In the genomic region with DNA sequence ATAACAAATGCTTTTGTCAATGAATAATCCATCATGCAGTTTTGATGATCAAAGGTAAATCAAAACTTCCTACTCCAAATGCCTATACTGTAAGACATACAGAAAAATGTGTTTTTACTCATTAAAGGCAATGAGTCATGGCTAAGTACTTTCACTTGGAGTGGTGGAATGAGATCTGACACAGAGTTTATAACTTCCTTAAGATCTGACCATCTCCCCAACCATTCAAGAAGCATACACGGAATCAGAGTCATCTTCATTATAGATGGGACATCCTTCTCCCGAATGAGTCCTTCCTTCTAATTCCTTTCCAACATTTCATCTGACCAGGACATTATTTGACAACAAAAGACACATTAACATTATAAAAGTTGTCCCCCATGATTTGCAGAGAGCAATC, we compare ENCODE assay signal across 12 cellular contexts. TPM values are rescaled to one million over a fixed set of nuclear protein-coding genes. Genes with fewer than 3 reads are reported as not detected.
DNase-seq lines count a peak whose midpoint lies in the region; ATAC-seq, FAIRE-seq and TF ChIP-seq lines count a peak whose summit lies in the region.
"Not testable (repeated sequence)": the region's sequence is repeated elsewhere in the genome, so short reads cannot be mapped to it uniquely, and the experiment has no call there.
"Had no signal": no experiment of that assay in that cellular context is flagged by ENCODE, and none has a peak within 500 bp of the region (broad histone marks: within the 10 kb centered on the region; RNA-seq: fewer than 3 reads in every experiment).

No MANE protein-coding gene starts in this region.

- H3K27ac ChIP-seq in A673 (ENCODE audit: low read depth, low read length, poor library complexity, severe bottlenecking); keratinocyte (ENCODE audit: control insufficient read depth, insufficient read depth, low read length); smooth muscle cell (ENCODE audit: low read depth): not testable (repeated sequence)

- CTCF ChIA-PET in A673 (lab: Charles Lee), result not testable (repeated sequence)

- not testable (repeated sequence) for H3K9ac ChIP-seq in keratinocyte (ENCODE audit: control insufficient read depth, extremely low read depth, insufficient read depth, low read length); smooth muscle cell (ENCODE audit: low read depth)

- H2AFZ ChIP-seq in keratinocyte (ENCODE audit: control insufficient read depth, low read length); smooth muscle cell (ENCODE audit: low read depth): not testable (repeated sequence)

- not testable (repeated sequence) for H3K9me1 ChIP-seq in keratinocyte (ENCODE audit: control insufficient read depth, extremely low read depth, insufficient read depth, low read length)

- H4K20me1 ChIP-seq in keratinocyte (ENCODE audit: control insufficient read depth, extremely low read depth, insufficient read depth, low read length); smooth muscle cell (ENCODE audit: low read depth): not testable (repeated sequence)

- H3K36me3 ChIP-seq in A673 (ENCODE audit: insufficient read depth, low read length, poor library complexity, severe bottlenecking); keratinocyte (ENCODE audit: control insufficient read depth in 2 of 2, extremely low read depth in 1 of 2, insufficient read depth in 2 of 2, low read length in 2 of 2); smooth muscle cell (ENCODE audit: low read depth): not testable (repeated sequence)

- H3K4me1 Mint-ChIP-seq in activated T-helper 17 cell treated with anti-CD3 and anti-CD28 coated beads, Interleukin-2, amount 50 U/mL, for 72 hours, result not testable (repeated sequence)

- H3K4me3 Mint-ChIP-seq in activated T-helper 17 cell treated with anti-CD3 and anti-CD28 coated beads, Interleukin-2, amount 50 U/mL, for 72 hours, result not testable (repeated sequence)

- dilution Hi-C loops in keratinocyte (cut with MboI; ENCODE audit: extremely low pct_ligation_motif_present, low sequenced_read_pairs), result not testable (repeated sequence)

- FAIRE-seq in HTR-8/SVneo (lab: Jason Lieb, UNC) (peak; percentile 95), RCC 7860 (lab: Jason Lieb, UNC) (peak; percentile 95), keratinocyte (lab: Jason Lieb, UNC) (peak; percentile 100)

- POLR2A ChIA-PET in A673 (lab: Charles Lee; ENCODE audit: low non-redundant PET), result not testable (repeated sequence)

- H3K27ac Mint-ChIP-seq in activated T-helper 17 cell treated with anti-CD3 and anti-CD28 coated beads, Interleukin-2, amount 50 U/mL, for 72 hours, result not testable (repeated sequence)

- not testable (repeated sequence) for H3K4me1 ChIP-seq in A673 (ENCODE audit: insufficient read depth, low read length, poor library complexity, severe bottlenecking); smooth muscle cell (ENCODE audit: low read depth)
- peaks cover 15% of the 10 kb centered on the region for H3K4me1 ChIP-seq in keratinocyte (ENCODE audit: control insufficient read depth, extremely low read depth, insufficient read depth, low read length)

- H3K36me3 Mint-ChIP-seq in activated T-helper 17 cell treated with anti-CD3 and anti-CD28 coated beads, Interleukin-2, amount 50 U/mL, for 72 hours (ENCODE audit: low read depth), result not testable (repeated sequence)

- H3K9me3 ChIP-seq in A673 (ENCODE audit: low read depth, low read length, poor library complexity, severe bottlenecking); keratinocyte (ENCODE audit: control insufficient read depth, low read depth, low read length); smooth muscle cell (replicated peaks; ENCODE audit: low read depth): not testable (repeated sequence)

- intact Hi-C loops in A673 (cut with micrococcal nuclease; ENCODE audit: unreplicated experiment), result not testable (repeated sequence)

- not testable (repeated sequence) for H3K9me3 Mint-ChIP-seq in activated T-helper 17 cell treated with anti-CD3 and anti-CD28 coated beads, Interleukin-2, amount 50 U/mL, for 72 hours

- H3K4me2 ChIP-seq in keratinocyte (ENCODE audit: control insufficient read depth, extremely low read depth, insufficient read depth, low read depth, low read length), result not testable (repeated sequence)
- peak overlapping the region; percentile 68 for H3K4me2 ChIP-seq in smooth muscle cell

- not testable (repeated sequence) for H3K27me3 ChIP-seq in A673 (replicated peaks; ENCODE audit: insufficient read depth, low read depth, low read length, poor library complexity); keratinocyte (ENCODE audit: control insufficient read depth, extremely low read depth, insufficient read depth, low read length); smooth muscle cell (ENCODE audit: low read depth)

- not testable (repeated sequence) for BruUV-seq in A673 (replicated peaks; lab: Mats Ljungman, UMichigan)

- DNase-seq in A673 (ENCODE audit: low spot score), result peak; percentile 14
- DNase-seq in ELR (ENCODE audit: low read depth), result peak; percentile 92
- not testable (repeated sequence) for DNase-seq in HTR-8/SVneo (ENCODE audit: insufficient read length, low spot score); keratinocyte (ENCODE audit: low read depth, low spot score); smooth muscle cell (lab: John Stamatoyannopoulos, UW; ENCODE audit: unreplicated experiment)
- DNase-seq in RCC 7860 (ENCODE audit: low spot score), result peak; percentile 62
- DNase-seq in epithelial cell of esophagus (ENCODE audit: low read depth), result peak; percentile 49

- not testable (repeated sequence) for H3F3A ChIP-seq in smooth muscle cell (ENCODE audit: low read depth)

- not testable (repeated sequence) for H3K4me3 ChIP-seq in A673 (ENCODE audit: low read depth, low read length, poor library complexity, severe bottlenecking); epithelial cell of esophagus (ENCODE audit: low read length); keratinocyte (ENCODE audit: control insufficient read depth in 2 of 3, extremely low read depth in 1 of 3, insufficient read depth in 2 of 3, low read depth in 1 of 3, low read length in 3 of 3); smooth muscle cell

- TF ChIP-seq CTCF in A673 (conservative IDR thresholded peaks at IDR 0.05; ENCODE audit: low read depth, low read length); epithelial cell of esophagus (IDR thresholded peaks at IDR 0.05; ENCODE audit: insufficient read depth, low read depth, low read length, missing control alignments); keratinocyte (optimal IDR thresholded peaks at IDR 0.05 in 1 of 3, IDR thresholded peaks at IDR 0.05 in 1 of 3, conservative IDR thresholded peaks at IDR 0.05 in 1 of 3; ENCODE audit: extremely low read depth in 1 of 3, insufficient read depth in 2 of 3, low read length in 3 of 3); smooth muscle cell (IDR thresholded peaks at IDR 0.05; ENCODE audit: borderline replicate concordance, insufficient read depth, poor library complexity, severe bottlenecking): not testable (repeated sequence)

- 19% methylated on average over 2 of the region's 2 CpGs for whole genome bisulfite sequencing in smooth muscle cell (ENCODE audit: low lambda C conversion rate)

- H3K79me2 ChIP-seq in keratinocyte (ENCODE audit: control insufficient read depth, insufficient read depth, low read length); smooth muscle cell (ENCODE audit: low read depth): not testable (repeated sequence)

- ATAC-seq in activated T-helper 17 cell treated with anti-CD3 and anti-CD28 coated beads, Interleukin-2, amount 50 U/mL, for 72 hours (replicated peaks), result peak; percentile 61

- H3K27me3 Mint-ChIP-seq in activated T-helper 17 cell treated with anti-CD3 and anti-CD28 coated beads, Interleukin-2, amount 50 U/mL, for 72 hours, result peaks cover 26% of the 10 kb centered on the region

RNA-seq across cellular contexts. Expression of a gene that starts 0.5 kb away (rescaled TPM):
- total RNA-seq in A673 (2021) (not detected in 2 replicates), smooth muscle cell (not detected in 2 replicates)
- total RNA-seq in activated T-helper 17 cell treated with anti-CD3 and anti-CD28 coated beads, Interleukin-2, amount 50 U/mL, for 72 hours, result not detected
- polyA plus RNA-seq in keratinocyte (not detected in 3 replicates), smooth muscle cell (not detected in 2 replicates)
- polyA plus RNA-seq in keratinocyte (2011; ENCODE audit: low read depth), result not detected
- polyA plus RNA-seq in keratinocyte (2011; cell fraction: cytosol; rRNA removed), result not detected in 2 replicates
- not detected in 2 replicates for polyA plus RNA-seq in keratinocyte (2011; cell fraction: nucleus; rRNA removed)
- polyA plus RNA-seq in keratinocyte (2012; ENCODE audit: low replicate concordance), result not detected in 2 replicates
- polyA minus RNA-seq in keratinocyte, result not detected in 3 replicates
- not detected for polyA minus RNA-seq in keratinocyte (2011; cell fraction: cytosol; rRNA and poly(A)+ RNA removed)
- not detected in 2 replicates for polyA minus RNA-seq in keratinocyte (2011; cell fraction: nucleus; rRNA and poly(A)+ RNA removed)
- total RNA-seq: H7, Peyer's patch had no signal
- polyA plus RNA-seq: CD14-positive monocyte, SK-N-SH had no signal

RNA-seq across cellular contexts. Expression of a gene that starts 14.5 kb away (rescaled TPM):
- not detected in 2 replicates for total RNA-seq in A673 (2021)
- total RNA-seq in activated T-helper 17 cell treated with anti-CD3 and anti-CD28 coated beads, Interleukin-2, amount 50 U/mL, for 72 hours, result not detected
- polyA plus RNA-seq in keratinocyte, result not detected in 3 replicates
- not detected for polyA plus RNA-seq in keratinocyte (2011; ENCODE audit: low read depth)
- not detected in 2 replicates for polyA plus RNA-seq in keratinocyte (2011; cell fraction: cytosol; rRNA removed)
- not detected in 2 replicates for polyA plus RNA-seq in keratinocyte (2011; cell fraction: nucleus; rRNA removed)
- not detected in 2 replicates for polyA plus RNA-seq in keratinocyte (2012; ENCODE audit: low replicate concordance)
- not detected in 3 replicates for polyA minus RNA-seq in keratinocyte
- not detected for polyA minus RNA-seq in keratinocyte (2011; cell fraction: cytosol; rRNA and poly(A)+ RNA removed)
- polyA minus RNA-seq in keratinocyte (2011; cell fraction: nucleus; rRNA and poly(A)+ RNA removed), result not detected in 2 replicates
- total RNA-seq in smooth muscle cell, result not detected in 2 replicates
- 0.56 TPM in 1 of 2 replicates, not detected in the other for polyA plus RNA-seq in smooth muscle cell
- total RNA-seq: H7, Peyer's patch had no signal
- polyA plus RNA-seq: CD14-positive monocyte, SK-N-SH had no signal

RNA-seq across cellular contexts. Expression of a gene that starts 17.7 kb away (rescaled TPM):
- total RNA-seq in A673 (2021), result not detected in 2 replicates
- not detected for total RNA-seq in activated T-helper 17 cell treated with anti-CD3 and anti-CD28 coated beads, Interleukin-2, amount 50 U/mL, for 72 hours
- 0.12 TPM in 1 of 3 replicates, not detected in the others for polyA plus RNA-seq in keratinocyte
- not detected for polyA plus RNA-seq in keratinocyte (2011; ENCODE audit: low read depth)
- polyA plus RNA-seq in keratinocyte (2011; cell fraction: cytosol; rRNA removed), result 0.14 TPM in 1 of 2 replicates, not detected in the other
- 0.31 and 0.47 TPM in 2 replicates for polyA plus RNA-seq in keratinocyte (2011; cell fraction: nucleus; rRNA removed)
- polyA plus RNA-seq in keratinocyte (2012; ENCODE audit: low replicate concordance), result 0.85 TPM in 1 of 2 replicates, not detected in the other
- not detected in 3 replicates for polyA minus RNA-seq in keratinocyte
- polyA minus RNA-seq in keratinocyte (2011; cell fraction: cytosol; rRNA and poly(A)+ RNA removed), result not detected
- not detected in 2 replicates for polyA minus RNA-seq in keratinocyte (2011; cell fraction: nucleus; rRNA and poly(A)+ RNA removed)
- not detected in 2 replicates for total RNA-seq in smooth muscle cell
- polyA plus RNA-seq in smooth muscle cell, result 0.38 TPM in 1 of 2 replicates, not detected in the other
- total RNA-seq: H7, Peyer's patch had no signal
- polyA plus RNA-seq: CD14-positive monocyte, SK-N-SH had no signal

RNA-seq across cellular contexts. Expression of a gene that starts 18.6 kb away (rescaled TPM):
- not detected in 2 replicates for total RNA-seq in A673 (2021)
- total RNA-seq in activated T-helper 17 cell treated with anti-CD3 and anti-CD28 coated beads, Interleukin-2, amount 50 U/mL, for 72 hours, result not detected
- polyA plus RNA-seq in keratinocyte, result not detected in 3 replicates
- polyA plus RNA-seq in keratinocyte (2011; ENCODE audit: low read depth), result not detected
- polyA plus RNA-seq in keratinocyte (2011; cell fraction: cytosol; rRNA removed), result not detected in 2 replicates
- polyA plus RNA-seq in keratinocyte (2011; cell fraction: nucleus; rRNA removed), result not detected in 2 replicates
- not detected in 2 replicates for polyA plus RNA-seq in keratinocyte (2012; ENCODE audit: low replicate concordance)
- polyA minus RNA-seq in keratinocyte, result not detected in 3 replicates
- polyA minus RNA-seq in keratinocyte (2011; cell fraction: cytosol; rRNA and poly(A)+ RNA removed), result not detected
- not detected in 2 replicates for polyA minus RNA-seq in keratinocyte (2011; cell fraction: nucleus; rRNA and poly(A)+ RNA removed)
- total RNA-seq in smooth muscle cell, result not detected in 2 replicates
- polyA plus RNA-seq in smooth muscle cell, result not detected in 2 replicates
- total RNA-seq: H7, Peyer's patch had no signal
- polyA plus RNA-seq: CD14-positive monocyte, SK-N-SH had no signal

RNA-seq across cellular contexts. Expression of a gene that starts 21.8 kb away (rescaled TPM):
- total RNA-seq in A673 (2021) (1.0 and 1.2 TPM in 2 replicates), smooth muscle cell (1.7 TPM in 1 of 2 replicates, not detected in the other)
- not detected for total RNA-seq in activated T-helper 17 cell treated with anti-CD3 and anti-CD28 coated beads, Interleukin-2, amount 50 U/mL, for 72 hours
- polyA plus RNA-seq in keratinocyte (not detected in 3 replicates), smooth muscle cell (not detected in 2 replicates)
- not detected for polyA plus RNA-seq in keratinocyte (2011; ENCODE audit: low read depth)
- polyA plus RNA-seq in keratinocyte (2011; cell fraction: cytosol; rRNA removed), result not detected in 2 replicates
- not detected in 2 replicates for polyA plus RNA-seq in keratinocyte (2011; cell fraction: nucleus; rRNA removed)
- polyA plus RNA-seq in keratinocyte (2012; ENCODE audit: low replicate concordance), result not detected in 2 replicates
- polyA minus RNA-seq in keratinocyte, result not detected in 3 replicates
- polyA minus RNA-seq in keratinocyte (2011; cell fraction: cytosol; rRNA and poly(A)+ RNA removed), result not detected
- not detected in 2 replicates for polyA minus RNA-seq in keratinocyte (2011; cell fraction: nucleus; rRNA and poly(A)+ RNA removed)
- total RNA-seq: H7, Peyer's patch had no signal
- polyA plus RNA-seq: CD14-positive monocyte, SK-N-SH had no signal
